Comparison of ENCODE assay signal across 21 cellular contexts in the genomic region with DNA sequence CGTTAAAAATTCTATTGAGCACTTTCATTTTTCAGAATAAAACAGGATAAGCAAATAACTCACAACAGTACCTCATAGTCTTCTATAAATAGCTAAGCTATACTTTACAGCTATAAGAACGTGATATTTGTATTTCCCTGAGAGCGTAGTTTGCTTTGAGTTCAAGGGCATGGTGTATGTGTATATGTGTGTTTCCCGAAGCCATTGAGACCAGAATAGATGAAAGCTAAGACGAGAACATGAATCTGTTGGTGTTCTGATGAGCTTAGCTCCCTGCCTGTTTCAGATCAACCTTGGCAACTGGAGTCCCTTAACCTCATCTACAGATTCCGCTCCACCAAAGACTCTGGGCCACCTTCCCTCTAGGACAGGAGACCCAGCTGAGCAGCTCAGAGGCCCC. TPM values are rescaled to one million over a fixed set of nuclear protein-coding genes. Genes with fewer than 3 reads are reported as not detected.
A peak's percentile ranks its signal among the peaks of the same experiment; 100 is the strongest.
DNase-seq lines count a peak whose midpoint lies in the region; ATAC-seq, FAIRE-seq and TF ChIP-seq lines count a peak whose summit lies in the region.
"Had no signal": no experiment of that assay in that cellular context is flagged by ENCODE, and none has a peak within 500 bp of the region (broad histone marks: within the 10 kb centered on the region; RNA-seq: fewer than 3 reads in every experiment).

No MANE protein-coding gene starts in this region.

- no peak for DNase-seq in activated naive CD8-positive, alpha-beta T cell treated with anti-CD3 and anti-CD28 coated beads for 36 hours
- DNase-seq in GM12878 (ENCODE audit: low read depth, low spot score) (no peak), osteocyte (ENCODE audit: extremely low spot score, unreplicated experiment) (peak; percentile 36), ureter (ENCODE audit: low spot score) (peak; percentile 22), cardiac septum (ENCODE audit: low spot score) (no peak), DMS53 treated with DMSO at 0.1 percent for 48 hours (lab: John Stamatoyannopoulos, UW; ENCODE audit: unreplicated experiment) (no peak), SW480 (ENCODE audit: low spot score) (no peak)
- DNase-seq: Caco-2, DMS153, H9, KBM-7, NCI-H1436 treated with DMSO at 0.1 percent for 48 hours, NCI-H2029 treated with DMSO at 0.1 percent for 48 hours, NCI-H2171 treated with DMSO at 0.1 percent for 48 hours, NCI-H748 treated with DMSO at 0.1 percent for 48 hours, PC-9 had no signal

- WGBS in GM12878 (ENCODE audit: insufficient coverage, insufficient replicate concordance, low lambda C conversion rate, missing lambda C conversion rate), result 43% methylated on average over 6 of the region's 6 CpGs

- no peak overlapping the region for H3K9ac ChIP-seq in GM12878 (ENCODE audit: control insufficient read depth, insufficient read depth, low read length)

- peaks cover under 1% of the 10 kb centered on the region for H3K36me3 Mint-ChIP-seq in activated naive CD8-positive, alpha-beta T cell
- peaks cover 12% of the 10 kb centered on the region for H3K36me3 Mint-ChIP-seq in activated naive CD8-positive, alpha-beta T cell treated with anti-CD3 and anti-CD28 coated beads for 36 hours
- no peaks in the 10 kb centered on the region for H3K36me3 Mint-ChIP-seq in osteocyte (ENCODE audit: unreplicated experiment)

- no peak overlapping the region for H3K4me3 Mint-ChIP-seq in activated naive CD8-positive, alpha-beta T cell
- no peak overlapping the region for H3K4me3 Mint-ChIP-seq in activated naive CD8-positive, alpha-beta T cell treated with anti-CD3 and anti-CD28 coated beads for 36 hours
- H3K4me3 Mint-ChIP-seq in osteocyte (ENCODE audit: unreplicated experiment), result no peak overlapping the region
- H3K4me3 Mint-ChIP-seq: H9 had no signal

- H3K4me1 Mint-ChIP-seq in activated naive CD8-positive, alpha-beta T cell (ENCODE audit: low read depth), result peaks cover 8% of the 10 kb centered on the region
- H3K4me1 Mint-ChIP-seq in activated naive CD8-positive, alpha-beta T cell treated with anti-CD3 and anti-CD28 coated beads for 36 hours, result peaks cover 3% of the 10 kb centered on the region
- H3K4me1 Mint-ChIP-seq in osteocyte (ENCODE audit: unreplicated experiment), result peaks cover 15% of the 10 kb centered on the region

- no peak for FAIRE-seq in GM12878 (lab: Jason Lieb, UNC)
- FAIRE-seq: GM19239 had no signal

- no peaks in the 10 kb centered on the region for H3K9me3 ChIP-seq in GM12878 (replicated peaks; ENCODE audit: control insufficient read depth, insufficient read depth, low read length)
- H3K9me3 ChIP-seq: Caco-2, SJSA1 had no signal

- TF ChIP-seq RAD21 in GM12878 (IDR thresholded peaks at IDR 0.05; ENCODE audit: insufficient read depth, low read depth, low read length), result no peak

- H3K79me2 ChIP-seq in GM12878 (ENCODE audit: control insufficient read depth, insufficient read depth, low read length), result no peaks in the 10 kb centered on the region

- SMC1A ChIA-PET in GM12878 (lab: Charles Lee; ENCODE audit: uncharacterized antibody, unreplicated experiment), result interaction anchor here (0.7 to 3.2 kb wide), 10 partner anchors 8 to 279 kb away, joined by 3 to 10 read pairs (median 4); a partner anchor contains a TSS

- H4K20me1 ChIP-seq in GM12878 (ENCODE audit: control insufficient read depth, insufficient read depth), result no peaks in the 10 kb centered on the region

- no peaks in the 10 kb centered on the region for H3K27me3 Mint-ChIP-seq in activated naive CD8-positive, alpha-beta T cell
- H3K27me3 Mint-ChIP-seq in activated naive CD8-positive, alpha-beta T cell treated with anti-CD3 and anti-CD28 coated beads for 36 hours, result no peaks in the 10 kb centered on the region
- no peaks in the 10 kb centered on the region for H3K27me3 Mint-ChIP-seq in osteocyte (ENCODE audit: unreplicated experiment)

- no peaks in the 10 kb centered on the region for H3K9me3 Mint-ChIP-seq in activated naive CD8-positive, alpha-beta T cell (ENCODE audit: low read depth)
- H3K9me3 Mint-ChIP-seq in activated naive CD8-positive, alpha-beta T cell treated with anti-CD3 and anti-CD28 coated beads for 36 hours, result no peaks in the 10 kb centered on the region
- no peaks in the 10 kb centered on the region for H3K9me3 Mint-ChIP-seq in osteocyte (ENCODE audit: unreplicated experiment)
- H3K9me3 Mint-ChIP-seq: H9 had no signal

- no peak for TF ChIP-seq CTCF in GM12878 (IDR thresholded peaks at IDR 0.05 in 2 of 3, conservative IDR thresholded peaks at IDR 0.05 in 1 of 3; ENCODE audit: control insufficient read depth in 2 of 3, extremely low read depth in 1 of 3, insufficient read depth in 1 of 3, low read depth in 3 of 3, low read length in 3 of 3)
- TF ChIP-seq CTCF in osteocyte (IDR thresholded peaks at IDR 0.05), result no peak

- H3K27ac Mint-ChIP-seq in activated naive CD8-positive, alpha-beta T cell, result peak overlapping the region; percentile 3
- H3K27ac Mint-ChIP-seq in activated naive CD8-positive, alpha-beta T cell treated with anti-CD3 and anti-CD28 coated beads for 36 hours, result no peak overlapping the region
- no peak overlapping the region for H3K27ac Mint-ChIP-seq in osteocyte (ENCODE audit: unreplicated experiment)
- H3K27ac Mint-ChIP-seq: H9 had no signal

- BruUV-seq in GM12878 (replicated peaks; lab: Mats Ljungman, UMichigan), result no TSS peak

- no peak overlapping the region for H3K4me2 ChIP-seq in GM12878 (ENCODE audit: control insufficient read depth, insufficient read depth)
- H3K4me2 ChIP-seq: PC-9 had no signal

- no peak overlapping the region for H3K27ac ChIP-seq in GM12878 (ENCODE audit: control insufficient read depth, insufficient read depth)
- H3K27ac ChIP-seq: C4-2B, PC-9, SJSA1 had no signal

- CTCF ChIA-PET in GM12878 (lab: Yijun Ruan, JAX), result interaction anchor here (0.9 to 1.9 kb wide), 6 partner anchors 8 to 103 kb away, joined by 3 to 6 read pairs (median 4); no protein-coding TSS in a partner anchor

- no peak overlapping the region for H3K4me3 ChIP-seq in GM12878
- H3K4me3 ChIP-seq: PC-9, SJSA1 had no signal

- H2AFZ ChIP-seq in GM12878 (ENCODE audit: control insufficient read depth, low read depth, low read length), result no peak overlapping the region
- H2AFZ ChIP-seq: PC-9 had no signal

- TF ChIP-seq EP300 in GM12878 (IDR thresholded peaks at IDR 0.05; ENCODE audit: borderline replicate concordance in 1 of 2, control insufficient read depth in 1 of 2, low read depth in 2 of 2, low read length in 2 of 2), result no peak

- POLR2A ChIA-PET in GM12878 (lab: Charles Lee), result interaction anchor here (0.9 to 1.8 kb wide), 3 partner anchors 9 to 64 kb away, joined by 3 to 7 read pairs (median 3); no protein-coding TSS in a partner anchor

- RAD21 ChIA-PET in GM12878 (lab: Charles Lee; ENCODE audit: unreplicated experiment), result interaction anchor here (0.6 to 1.4 kb wide), 2 partner anchors 50 to 221 kb away, joined by 3 read pairs; no protein-coding TSS in a partner anchor

- no peaks in the 10 kb centered on the region for H3K27me3 ChIP-seq in GM12878 (replicated peaks in 1 of 2; ENCODE audit: control insufficient read depth in 2 of 2, insufficient read depth in 2 of 2, low read length in 1 of 2)
- H3K27me3 ChIP-seq: SJSA1 had no signal

- no peak for TF ChIP-seq POLR2A in GM12878 (IDR thresholded peaks at IDR 0.05; ENCODE audit: low read depth, low read length)

- no peak for ATAC-seq in GM12878

- in situ Hi-C loops in GM12878 (cut with MboI), result no loop called here

- H3K36me3 ChIP-seq in GM12878 (ENCODE audit: control insufficient read depth in 2 of 2, insufficient read depth in 2 of 2, low read length in 1 of 2), result peaks cover 0 to 13% of the 10 kb centered on the region in 2 experiments; a peak in 2 of 4 replicates
- H3K36me3 ChIP-seq: SJSA1 had no signal

- H3K4me1 ChIP-seq in GM12878 (ENCODE audit: control insufficient read depth, insufficient read depth, low read length), result no peaks in the 10 kb centered on the region
- H3K4me1 ChIP-seq: Caco-2, SJSA1 had no signal

- intact Hi-C loops in GM12878 (cut with micrococcal nuclease; ENCODE audit: unreplicated experiment) (no loop called here), cardiac septum (cut with DNase I) (no loop called here)

RNA-seq across cellular contexts. Expression of a gene that starts 59.5 kb away (rescaled TPM):
- 1 to 10 TPM; 1.9 to 2.2 TPM for total RNA-seq in activated naive CD8-positive, alpha-beta T cell treated with anti-CD3 and anti-CD28 coated beads for 36 hours
- total RNA-seq in GM12878 (2013; cell fraction: nucleolus; rRNA removed), result 6.4 and 7.5 TPM in 2 replicates
- total RNA-seq in GM12878 (2014; rRNA removed) (2.8 and 2.9 TPM in 2 replicates), GM12878 (2014; rRNA removed; fragmentation: Illumina TruSeq; extraction: Trizol) (2.8 and 3.1 TPM in 2 replicates), GM12878 (2021) (1.6 and 2.2 TPM in 2 replicates), osteocyte (1.7 and 2.4 TPM in 2 replicates), ureter (3.0 TPM), cardiac septum (1.1 TPM)
- not detected for polyA plus RNA-seq in GM12878 (2011; ENCODE audit: low read depth)
- polyA plus RNA-seq in GM12878 (2011; rRNA removed) (0.43 and 0.52 TPM in 2 replicates), GM12878 (2014; fragmentation: Illumina TruSeq; extraction: Trizol) (0.95 and 1.2 TPM in 2 replicates), GM12878 (2014; fragmentation: Nextera tagmentation; extraction: Ambion mirVana) (under 1 TPM; 0.37 to 0.42 TPM), GM12878 (2014; rRNA removed) (1.6 and 2.0 TPM in 2 replicates), GM12878 (2016; fragmentation: Nextera tagmentation; extraction: Ambion mirVana) (1 to 10 TPM in 1 of 2 experiments, under 1 TPM in 1; 0.72 to 1.6 TPM)
- polyA plus RNA-seq in GM12878 (2011; cell fraction: cytosol; rRNA removed), result 0.18 and 0.33 TPM in 2 replicates
- 0.88 and 1.0 TPM in 2 replicates for polyA plus RNA-seq in GM12878 (2011; cell fraction: nucleus; rRNA removed)
- polyA plus RNA-seq in GM12878 (2012), result 0.26 and 0.52 TPM in 2 replicates
- polyA minus RNA-seq in GM12878 (2011; rRNA and poly(A)+ RNA removed), result 1.4 and 1.7 TPM in 2 replicates
- polyA minus RNA-seq in GM12878 (2011; cell fraction: cytosol; rRNA and poly(A)+ RNA removed), result 0.42 TPM in 1 of 2 replicates, not detected in the other
- 0.85 and 1.6 TPM in 2 replicates for polyA minus RNA-seq in GM12878 (2011; cell fraction: nucleus; rRNA and poly(A)+ RNA removed)
- total RNA-seq: A673 had no signal

Comparison
In these comparisons a context has a peak if more than half of its experiments do, and no peak if none do; other contexts are left out.
1. DNase-seq: peak in osteocyte (single experiment) and ureter (single experiment); none in activated naive CD8-positive, alpha-beta T cell treated with anti-CD3 and anti-CD28 coated beads for 36 hours (single experiment), GM12878 (single experiment), cardiac septum (single experiment), DMS53 treated with DMSO at 0.1 percent for 48 hours (single experiment) and SW480 (single experiment).